Comparison of ENCODE assay signal across 8 cellular contexts in the genomic region with DNA sequence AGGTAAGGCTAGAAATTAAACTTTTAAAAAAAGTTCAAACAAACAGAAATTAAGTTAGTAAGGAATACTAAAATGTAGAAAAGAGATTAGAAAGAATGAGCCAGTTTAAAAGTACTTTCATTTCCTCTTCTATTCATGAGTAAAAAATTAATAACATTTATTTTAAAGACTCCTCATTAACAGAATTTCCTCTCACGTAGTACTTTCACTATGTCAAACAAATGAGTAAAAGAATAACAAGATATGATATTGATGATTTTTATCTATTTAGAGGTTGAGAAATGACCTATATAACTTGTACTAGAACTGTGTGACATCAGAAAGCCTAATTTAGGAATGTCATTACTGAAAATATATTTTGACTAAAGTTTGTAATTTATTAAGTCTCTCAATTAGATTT. TPM values are rescaled to one million over a fixed set of nuclear protein-coding genes. Genes with fewer than 3 reads are reported as not detected.
A peak's percentile ranks its signal among the peaks of the same experiment; 100 is the strongest.
DNase-seq lines count a peak whose midpoint lies in the region; ATAC-seq, FAIRE-seq and TF ChIP-seq lines count a peak whose summit lies in the region.
"Not testable (repeated sequence)": the region's sequence is repeated elsewhere in the genome, so short reads cannot be mapped to it uniquely, and the experiment has no call there.

No MANE protein-coding gene starts in this region.

- H2AFZ ChIP-seq in smooth muscle cell (ENCODE audit: low read depth), result not testable (repeated sequence)

- not testable (repeated sequence) for H3K4me3 ChIP-seq in A549
- H3K4me3 ChIP-seq in fibroblast of villous mesenchyme (ENCODE audit: low read depth, low read length) (peak overlapping the region; percentile 13), smooth muscle cell (peak overlapping the region; percentile 42)

- peaks cover 49% of the 10 kb centered on the region for H3K4me1 ChIP-seq in A549
- H3K4me1 ChIP-seq in smooth muscle cell (ENCODE audit: low read depth), result not testable (repeated sequence)

- TF ChIP-seq RAD21 in A549 (conservative IDR thresholded peaks at IDR 0.05 in 1 of 2, IDR thresholded peaks at IDR 0.05 in 1 of 2), result not testable (repeated sequence)

- peak overlapping the region; percentile 46 for H3K9ac ChIP-seq in smooth muscle cell (ENCODE audit: low read depth)

- TF ChIP-seq EP300 in A549 (IDR thresholded peaks at IDR 0.05), result not testable (repeated sequence)

- ATAC-seq in A549, result not testable (repeated sequence)
- peak; percentile 49 for ATAC-seq in GM18861 (IDR thresholded peaks at IDR 0.05; ENCODE audit: unreplicated experiment)
- ATAC-seq in GM21423 (IDR thresholded peaks at IDR 0.05; ENCODE audit: unreplicated experiment), result peak; percentile 40
- ATAC-seq in HG02884 (IDR thresholded peaks at IDR 0.05; ENCODE audit: unreplicated experiment), result peak; percentile 40
- peak; percentile 50 for ATAC-seq in HG03378 (IDR thresholded peaks at IDR 0.05; ENCODE audit: unreplicated experiment)

- FAIRE-seq in A549 (lab: Jason Lieb, UNC), result not testable (repeated sequence)
- FAIRE-seq in RCC 7860 (lab: Jason Lieb, UNC), result peak; percentile 43

- not testable (repeated sequence) for H3K36me3 ChIP-seq in smooth muscle cell (ENCODE audit: low read depth)

- H3F3A ChIP-seq in smooth muscle cell (ENCODE audit: low read depth), result not testable (repeated sequence)

- peak overlapping the region; percentile 78; the same call in 2 of the 3 replicates for H3K4me2 ChIP-seq in A549
- peak overlapping the region; percentile 75 for H3K4me2 ChIP-seq in smooth muscle cell

- CTCF ChIA-PET in A549 (lab: Yijun Ruan, JAX), result not testable (repeated sequence)

- not testable (repeated sequence) for DNase-seq in A549 (ENCODE audit: low read depth in 1 of 2, low spot score in 1 of 2); RCC 7860 (ENCODE audit: low spot score); fibroblast of villous mesenchyme (ENCODE audit: low read depth); smooth muscle cell (lab: John Stamatoyannopoulos, UW; ENCODE audit: unreplicated experiment)

- TF ChIP-seq POLR2A in A549 (IDR thresholded peaks at IDR 0.05; ENCODE audit: low read length), result not testable (repeated sequence)

- peak overlapping the region in 1 of 2 experiments; percentile 74; a peak in 2 of 6 replicates for H3K27ac ChIP-seq in A549
- H3K27ac ChIP-seq in smooth muscle cell (ENCODE audit: low read depth), result peak overlapping the region; percentile 65

- peaks cover 84% of the 10 kb centered on the region for H3K79me2 ChIP-seq in smooth muscle cell (ENCODE audit: low read depth)

- H3K9me3 ChIP-seq in A549; smooth muscle cell (replicated peaks; ENCODE audit: low read depth): not testable (repeated sequence)

- TF ChIP-seq CTCF in A549 (IDR thresholded peaks at IDR 0.05); fibroblast of villous mesenchyme (IDR thresholded peaks at IDR 0.05; ENCODE audit: insufficient read depth, low read depth, low read length); smooth muscle cell (IDR thresholded peaks at IDR 0.05; ENCODE audit: borderline replicate concordance, insufficient read depth, poor library complexity, severe bottlenecking): not testable (repeated sequence)

- POLR2A ChIA-PET in A549 (lab: Yijun Ruan, JAX), result not testable (repeated sequence)

- 55% methylated on average over 1 of the region's 1 CpG for WGBS in A549 (ENCODE audit: missing lambda C conversion rate)
- 78% methylated on average over 1 of the region's 1 CpG for WGBS in smooth muscle cell (ENCODE audit: low lambda C conversion rate)

- not testable (repeated sequence) for H4K20me1 ChIP-seq in smooth muscle cell (ENCODE audit: low read depth)

- H3K27me3 ChIP-seq in smooth muscle cell (ENCODE audit: low read depth), result not testable (repeated sequence)

RNA-seq across cellular contexts. Expression of a gene that starts 22.0 kb away (rescaled TPM):
- polyA plus RNA-seq in A549 (2011; rRNA removed), result 19.5 and 21.0 TPM in 2 replicates
- polyA plus RNA-seq in A549 (2012; cell fraction: cytosol; rRNA removed), result 5.2 and 5.7 TPM in 2 replicates
- polyA plus RNA-seq in A549 (2012; cell fraction: nucleus; rRNA removed), result 2.6 and 3.4 TPM in 2 replicates
- polyA plus RNA-seq in A549 (2017; fragmentation: RNase III; extraction: RNeasy Plus Mini Kit Qiagen cat#74134 plus additional on column Dnase treatment), result 7.6 to 10.3 TPM (median 8.1 TPM) in 3 replicates
- 10.8 and 11.4 TPM in 2 replicates for polyA minus RNA-seq in A549 (2011; rRNA and poly(A)+ RNA removed)
- total RNA-seq in fibroblast of villous mesenchyme, result 23.2 and 32.8 TPM in 2 replicates
- 45.7 and 54.3 TPM in 2 replicates for total RNA-seq in smooth muscle cell
- 34.2 and 35.6 TPM in 2 replicates for polyA plus RNA-seq in smooth muscle cell

RNA-seq across cellular contexts. Expression of a gene that starts 22.3 kb away (rescaled TPM):
- 12.0 and 14.1 TPM in 2 replicates for polyA plus RNA-seq in A549 (2011; rRNA removed)
- polyA plus RNA-seq in A549 (2012; cell fraction: cytosol; rRNA removed), result 1.9 and 2.1 TPM in 2 replicates
- 1.4 and 3.1 TPM in 2 replicates for polyA plus RNA-seq in A549 (2012; cell fraction: nucleus; rRNA removed)
- polyA plus RNA-seq in A549 (2017; fragmentation: RNase III; extraction: RNeasy Plus Mini Kit Qiagen cat#74134 plus additional on column Dnase treatment), result 5.6 to 8.0 TPM (median 6.4 TPM) in 3 replicates
- 8.9 and 9.5 TPM in 2 replicates for polyA minus RNA-seq in A549 (2011; rRNA and poly(A)+ RNA removed)
- 10.0 and 16.0 TPM in 2 replicates for total RNA-seq in fibroblast of villous mesenchyme
- total RNA-seq in smooth muscle cell, result 25.2 and 27.5 TPM in 2 replicates
- polyA plus RNA-seq in smooth muscle cell, result 11.2 and 11.4 TPM in 2 replicates
